ENCODE assay signal across 25 cellular contexts in the genomic region with DNA sequence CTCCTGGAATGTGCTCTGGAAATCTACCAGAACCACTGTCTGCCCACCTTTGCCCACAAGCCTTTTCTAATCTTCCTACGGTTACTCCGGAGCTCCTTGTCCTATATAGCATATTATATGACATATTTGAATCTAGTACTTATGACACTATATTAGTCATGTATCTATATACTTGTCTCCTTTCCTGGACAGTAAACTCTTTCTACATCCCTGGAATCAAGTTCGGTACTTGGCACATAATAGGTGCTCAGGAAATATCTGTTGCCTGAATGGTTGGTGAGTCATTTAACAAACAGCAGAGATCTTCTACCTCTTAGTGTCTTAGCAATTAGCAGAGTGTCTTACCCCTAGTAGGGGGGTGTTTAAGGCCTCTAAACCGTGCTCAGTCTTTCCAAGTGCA.
A peak's percentile ranks its signal among the peaks of the same experiment; 100 is the strongest.
DNase-seq lines count a peak whose midpoint lies in the region; ATAC-seq and TF ChIP-seq lines count a peak whose summit lies in the region.
"Had no signal": no experiment of that assay in that cellular context is flagged by ENCODE, and none has a peak within 500 bp of the region (broad histone marks: within the 10 kb centered on the region; RNA-seq: fewer than 3 reads in every experiment).

No MANE protein-coding gene starts in this region.

- no peaks in the 10 kb centered on the region for H3K79me2 ChIP-seq in mammary epithelial cell (ENCODE audit: insufficient read depth, low read length)

- WGBS in mammary epithelial cell (ENCODE audit: low coverage, missing lambda C conversion rate): 60% methylated on average over 4 of the region's 4 CpGs

- intact Hi-C loops in mammary epithelial cell (cut with micrococcal nuclease): no loop called here

- H3K4me1 ChIP-seq in mammary epithelial cell (ENCODE audit: insufficient read depth, low read length): no peaks in the 10 kb centered on the region
- H3K4me1 ChIP-seq: esophagus squamous epithelium, sigmoid colon, tibial artery had no signal

- no peak overlapping the region for H2AFZ ChIP-seq in mammary epithelial cell (ENCODE audit: low read depth, low read length)

- BruUV-seq in mammary epithelial cell (replicated peaks; lab: Mats Ljungman, UMichigan): no TSS peak

- H3K36me3 ChIP-seq in mammary epithelial cell (ENCODE audit: insufficient read depth, low read length): no peaks in the 10 kb centered on the region
- H3K36me3 ChIP-seq: esophagus squamous epithelium, neutrophil, sigmoid colon, tibial artery, WERI-Rb-1 had no signal

- in situ Hi-C loops in mammary epithelial cell (cut with MboI; ENCODE audit: low sequenced_read_pairs in 2 of 2): loop anchor here in 1 of 2 donors (10.0 kb wide), 1 partner anchor 108 kb away; a partner anchor contains a TSS

- no peak overlapping the region for H3K4me3 ChIP-seq in AG10803 (ENCODE audit: low read length)
- H3K4me3 ChIP-seq in mammary epithelial cell (replicated peaks in 1 of 3; ENCODE audit: insufficient read depth in 1 of 3, low read depth in 2 of 3, low read length in 3 of 3): no peak overlapping the region
- H3K4me3 ChIP-seq: esophagus squamous epithelium, GM12878, sigmoid colon, tibial artery had no signal

- no peaks in the 10 kb centered on the region for H3K9me3 ChIP-seq in mammary epithelial cell (replicated peaks; ENCODE audit: insufficient read depth, low read length)
- H3K9me3 ChIP-seq: esophagus squamous epithelium, neutrophil, sigmoid colon, tibial artery had no signal

- no peak overlapping the region for H3K27ac ChIP-seq in mammary epithelial cell (ENCODE audit: insufficient read depth, low read depth, low read length)
- H3K27ac ChIP-seq: esophagus squamous epithelium, KMS-11, neutrophil, sigmoid colon, tibial artery, WERI-Rb-1 had no signal

- TF ChIP-seq CTCF in AG10803 (conservative IDR thresholded peaks at IDR 0.05; ENCODE audit: low read length) (no peak), mammary epithelial cell (conservative IDR thresholded peaks at IDR 0.05 in 1 of 2, IDR thresholded peaks at IDR 0.05 in 1 of 2; ENCODE audit: extremely low read depth in 1 of 2, insufficient read depth in 1 of 2, low read depth in 1 of 2, low read length in 2 of 2) (no peak)

- no peaks in the 10 kb centered on the region for H3K27me3 ChIP-seq in mammary epithelial cell (ENCODE audit: insufficient read depth, low read length)
- H3K27me3 ChIP-seq: esophagus squamous epithelium, neutrophil, sigmoid colon, tibial artery had no signal

- no peak for ATAC-seq in GM21381 (IDR thresholded peaks at IDR 0.05; ENCODE audit: unreplicated experiment)
- ATAC-seq: SK-N-SH treated with all-trans-retinoic acid at 6 μM for 48 hours; stimulated activated naive CD8-positive, alpha-beta T cell treated with anti-CD3 and anti-CD28 coated beads, Interleukin-15, amount 100 ng/mL, for 72 hours had no signal

- dilution Hi-C loops in mammary epithelial cell (cut with HindIII; ENCODE audit: low sequenced_read_pairs): no loop called here

- CTCF ChIA-PET in mammary epithelial cell (lab: Charles Lee; ENCODE audit: low non-redundant PET): no interaction called here

- H3K4me2 ChIP-seq in mammary epithelial cell (ENCODE audit: insufficient read depth, low read depth, low read length): no peak overlapping the region
- H3K4me2 ChIP-seq: KMS-11 had no signal

- no peak overlapping the region for H3K9ac ChIP-seq in mammary epithelial cell (ENCODE audit: insufficient read depth, low read length)
- H3K9ac ChIP-seq: KMS-11 had no signal

- DNase-seq in AG10803 (ENCODE audit: low read depth) (peak; percentile 3), M059J (ENCODE audit: low read depth) (peak; percentile 57), mammary epithelial cell (peak; percentile 46), glomerular visceral epithelial cell (ENCODE audit: extremely low spot score) (peak; percentile 22), epidermal melanocyte (ENCODE audit: insufficient read length, low spot score) (no peak), NCI-H2029 (lab: John Stamatoyannopoulos, UW) (no peak)
- DNase-seq in activated CD4-positive, alpha-beta T cell treated with anti-CD3 and anti-CD28 coated beads, Interleukin-2, amount 50 U/mL, for 4 hours: no peak
- DNase-seq: activated CD4-positive, alpha-beta T cell treated with anti-CD3 and anti-CD28 coated beads, Interleukin-2, amount 10 ng/mL, durations not matched to agents 7 days and 5 days; aorta; CD8-positive, alpha-beta memory T cell; esophagus squamous epithelium; mesenchymal stem cell; NCI-H146; NCI-H2171; NCI-H526 treated with DMSO at 0.1 percent for 48 hours; sigmoid colon; stimulated activated naive CD8-positive, alpha-beta T cell treated with anti-CD3 and anti-CD28 coated beads, Interleukin-15, amount 100 ng/mL, for 72 hours; T-helper 2 cell; tibial artery; WERI-Rb-1 had no signal

- no peaks in the 10 kb centered on the region for H4K20me1 ChIP-seq in mammary epithelial cell (ENCODE audit: insufficient read depth, low read length)

Comparison
In these comparisons a context has a peak if more than half of its experiments do, and no peak if none do; other contexts are left out.
1. DNase-seq: peak in AG10803 (single experiment), M059J (single experiment), mammary epithelial cell (single experiment) and glomerular visceral epithelial cell (single experiment); none in epidermal melanocyte (single experiment), NCI-H2029 (single experiment) and activated CD4-positive, alpha-beta T cell treated with anti-CD3 and anti-CD28 coated beads, Interleukin-2, amount 50 U/mL, for 4 hours (0 of 2).